ENCODE assay signal across 1 cellular context in genomic region chr12:6384499-6385436, GRCh38.
TF ChIP-seq lines count a peak whose summit lies in the region.

No MANE protein-coding gene starts in this region.

TF ChIP-seq in K562, 482 proteins besides CTCF, POLR2A, EP300 and RAD21 (continues in another document):
- no peak for TF ChIP-seq KAT7 (CRISPR knock-in tag; IDR thresholded peaks at IDR 0.05; ENCODE audit: borderline replicate concordance)
- no peak for TF ChIP-seq SIX5 (IDR thresholded peaks at IDR 0.05; ENCODE audit: borderline replicate concordance in 1 of 2, insufficient read depth in 1 of 2, low read depth in 1 of 2, low read length in 2 of 2)
- TF ChIP-seq ZSCAN32 (CRISPR knock-in tag; IDR thresholded peaks at IDR 0.05): no peak
- peak; percentile 58; the same call in 1 of the 2 replicates for TF ChIP-seq NR1H2 (CRISPR knock-in tag; IDR thresholded peaks at IDR 0.05)
- TF ChIP-seq CREB3L1 (IDR thresholded peaks at IDR 0.05; ENCODE audit: borderline replicate concordance, low read depth): peak; percentile 14; the same call in 1 of the 2 replicates
- TF ChIP-seq ZNF518B (CRISPR knock-in tag; IDR thresholded peaks at IDR 0.05): no peak
- TF ChIP-seq HDAC2 (IDR thresholded peaks at IDR 0.05): no peak
- TF ChIP-seq PHB2 (IDR thresholded peaks at IDR 0.05; ENCODE audit: low read depth): no peak
- no peak for TF ChIP-seq ZNF830 (CRISPR knock-in tag; IDR thresholded peaks at IDR 0.05)
- peak; percentile 4 for TF ChIP-seq RBBP5 (IDR thresholded peaks at IDR 0.05; ENCODE audit: borderline replicate concordance, insufficient read depth, low read length, poor library complexity, severe bottlenecking)
- TF ChIP-seq ZBTB11 (CRISPR knock-in tag; IDR thresholded peaks at IDR 0.05): no peak
- no peak for TF ChIP-seq HNRNPUL1 (IDR thresholded peaks at IDR 0.05; ENCODE audit: low read length)
- no peak for TF ChIP-seq ARID2 (IDR thresholded peaks at IDR 0.05)
- no peak for TF ChIP-seq LARP7 (IDR thresholded peaks at IDR 0.05)
- TF ChIP-seq ID3 (CRISPR knock-in tag; IDR thresholded peaks at IDR 0.05): no peak
- TF ChIP-seq ID3 (tag; IDR thresholded peaks at IDR 0.05): no peak
- TF ChIP-seq SRSF9 (IDR thresholded peaks at IDR 0.05; ENCODE audit: borderline replicate concordance, low read depth, low read length): no peak
- TF ChIP-seq MIER1 (IDR thresholded peaks at IDR 0.05; ENCODE audit: low read depth): no peak
- TF ChIP-seq ZNF764 (CRISPR knock-in tag; IDR thresholded peaks at IDR 0.05; ENCODE audit: low read depth): no peak
- TF ChIP-seq JUND (IDR thresholded peaks at IDR 0.05; ENCODE audit: borderline replicate concordance, low read depth, low read length): no peak
- no peak for TF ChIP-seq JUND (tag; IDR thresholded peaks at IDR 0.05; ENCODE audit: borderline replicate concordance, low read depth, low read length)
- no peak for TF ChIP-seq CHAMP1 (IDR thresholded peaks at IDR 0.05)
- no peak for TF ChIP-seq STAG1 (CRISPR knock-in tag; IDR thresholded peaks at IDR 0.05; ENCODE audit: borderline replicate concordance)
- 0 out of 4 replicates have a peak, but pooled peaks of 1 of the 2 experiments have one; percentile 27 for TF ChIP-seq TEAD1 (CRISPR knock-in tag; IDR thresholded peaks at IDR 0.05)
- no peak for TF ChIP-seq GTF2B (IDR thresholded peaks at IDR 0.05; ENCODE audit: extremely low read depth, insufficient read length)
- no peak for TF ChIP-seq STAT5B (CRISPR knock-in tag; IDR thresholded peaks at IDR 0.05)
- TF ChIP-seq CBFA2T3 (IDR thresholded peaks at IDR 0.05): no peak
- no peak for TF ChIP-seq TRIM24 (IDR thresholded peaks at IDR 0.05)
- no peak for TF ChIP-seq ZNF347 (CRISPR knock-in tag; IDR thresholded peaks at IDR 0.05; ENCODE audit: low read depth)
- no peak for TF ChIP-seq MTA1 (IDR thresholded peaks at IDR 0.05; ENCODE audit: borderline replicate concordance)
- TF ChIP-seq CTCFL (IDR thresholded peaks at IDR 0.05; ENCODE audit: borderline replicate concordance, insufficient read depth, low read depth, low read length, poor library complexity, severe bottlenecking): no peak
- TF ChIP-seq BCLAF1 (IDR thresholded peaks at IDR 0.05; ENCODE audit: borderline replicate concordance in 1 of 2, control insufficient read depth in 1 of 2, low read depth in 2 of 2, low read length in 1 of 2): no peak
- no peak for TF ChIP-seq TSC22D4 (tag; IDR thresholded peaks at IDR 0.05)
- no peak for TF ChIP-seq ZC3H8 (IDR thresholded peaks at IDR 0.05)
- no peak for TF ChIP-seq OTX1 (CRISPR knock-in tag; IDR thresholded peaks at IDR 0.05)
- no peak for TF ChIP-seq DLX4 (CRISPR knock-in tag; IDR thresholded peaks at IDR 0.05)
- TF ChIP-seq NFXL1 (CRISPR knock-in tag; IDR thresholded peaks at IDR 0.05): no peak
- no peak for TF ChIP-seq RCOR1 (IDR thresholded peaks at IDR 0.05; ENCODE audit: borderline replicate concordance in 1 of 2, low read depth in 2 of 2, low read length in 2 of 2)
- TF ChIP-seq ZNF740 (CRISPR knock-in tag; IDR thresholded peaks at IDR 0.05): no peak
- TF ChIP-seq ZNF740 (tag; IDR thresholded peaks at IDR 0.05): no peak
- TF ChIP-seq XRCC3 (IDR thresholded peaks at IDR 0.05): no peak
- no peak for TF ChIP-seq FOXP4 (CRISPR knock-in tag; IDR thresholded peaks at IDR 0.05; ENCODE audit: borderline replicate concordance)
